20 cellular contexts compared by ENCODE assay signal in the genomic region with DNA sequence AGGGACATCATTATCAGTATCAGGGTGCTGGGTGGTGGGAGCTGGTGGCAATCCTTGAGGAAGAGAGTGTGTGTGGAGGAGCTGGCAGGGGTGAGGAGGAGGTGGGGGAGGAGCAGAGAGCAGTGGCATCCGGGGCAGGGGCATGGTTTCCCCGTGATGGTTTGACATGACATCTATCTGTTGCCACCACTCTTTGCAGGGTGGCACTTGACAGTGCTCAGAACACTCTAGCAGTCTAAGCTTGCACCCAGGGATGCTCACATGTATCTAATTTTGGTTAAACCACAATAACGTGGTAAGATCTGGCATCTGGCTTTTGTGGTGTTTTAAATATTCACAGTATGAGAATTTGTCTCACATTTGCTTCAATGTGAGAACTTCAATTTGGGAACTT. TPM values are rescaled to one million over a fixed set of nuclear protein-coding genes. Genes with fewer than 3 reads are reported as not detected.
DNase-seq lines count a peak whose midpoint lies in the region; ATAC-seq, FAIRE-seq and TF ChIP-seq lines count a peak whose summit lies in the region.
"Had no signal": no experiment of that assay in that cellular context is flagged by ENCODE, and none has a peak within 500 bp of the region (broad histone marks: within the 10 kb centered on the region; RNA-seq: fewer than 3 reads in every experiment).

No MANE protein-coding gene starts in this region.

- H3K27ac ChIP-seq in heart left ventricle = peak overlapping the region; percentile 2 to 98 (median 66)
- H3K27ac ChIP-seq in OCI-LY3 (ENCODE audit: low read length) = no peak overlapping the region; the same call in 1 of the 2 replicates
- H3K27ac ChIP-seq in right atrium auricular region = peak overlapping the region; percentile 90 to 98
- peak overlapping the region; percentile 65 for H3K27ac ChIP-seq in temporal lobe (ENCODE audit: low read depth, low read length)
- H3K27ac ChIP-seq: ascending aorta, Peyer's patch had no signal

- intact Hi-C loops in heart left ventricle (cut with DNase I) = loop anchor here in 3 of 10 donors (5.0 to 10.0 kb wide), 3 partner anchors 72 to 214 kb away; no protein-coding TSS in a partner anchor
- intact Hi-C loops in Right ventricle myocardium superior (cut with DNase I) = no loop called here

- H3K79me2 ChIP-seq in OCI-LY3 (ENCODE audit: low read length) = no peaks in the 10 kb centered on the region

- H4K20me1 ChIP-seq in OCI-LY3 (ENCODE audit: insufficient read depth, low read length) = no peaks in the 10 kb centered on the region

- peak in 2 of 5 donors; percentile 27 to 65 for DNase-seq in heart left ventricle
- no peak for DNase-seq in Right ventricle myocardium superior
- DNase-seq in right atrium auricular region (ENCODE audit: low spot score) = no peak
- no peak for DNase-seq in NCI-H1092 (lab: John Stamatoyannopoulos, UW)
- DNase-seq in GM12892 (ENCODE audit: insufficient read length) = no peak
- no peak for DNase-seq in NCI-H2227 treated with DMSO at 0.1 percent for 48 hours (lab: John Stamatoyannopoulos, UW)
- DNase-seq: activated naive CD4-positive, alpha-beta T cell treated with anti-CD3 and anti-CD28 coated beads, Interleukin-2, amount 10 ng/mL, durations not matched to agents 7 days and 5 days; cortex of kidney; EL; mesendoderm; NCI-H1048; NCI-H2081 treated with DMSO at 0.1 percent for 48 hours; NCI-H526; Peyer's patch; stimulated activated naive CD8-positive, alpha-beta T cell treated with anti-CD3 and anti-CD28 coated beads, Interleukin-15, Interleukin-2, amounts not matched to agents 100 U/mL and 50 U/mL, for 24 hours; SW 1271 had no signal

- 28 to 40% (median 34%) methylated on average over 3 of the region's 3 CpGs for WGBS in heart left ventricle, 4 donors

- H3K4me1 ChIP-seq in heart left ventricle (peaks cover 0 to 75% (median 21%) of the 10 kb centered on the region in 12 donors), OCI-LY3 (ENCODE audit: low read length) (peaks cover 23% of the 10 kb centered on the region), right atrium auricular region (peaks cover 0 to 62% of the 10 kb centered on the region in 2 donors)
- H3K4me1 ChIP-seq: Peyer's patch had no signal

- H3K36me3 ChIP-seq in heart left ventricle (peaks cover 0 to 32% (median 0%) of the 10 kb centered on the region in 9 donors), OCI-LY3 (replicated peaks; ENCODE audit: low read depth, low read length) (no peaks in the 10 kb centered on the region), right atrium auricular region (peaks cover 60% of the 10 kb centered on the region)
- H3K36me3 ChIP-seq: ascending aorta, Peyer's patch had no signal

- no peak for TF ChIP-seq CTCF in heart left ventricle (IDR thresholded peaks at IDR 0.05)
- TF ChIP-seq CTCF in OCI-LY3 (IDR thresholded peaks at IDR 0.05; ENCODE audit: low read depth, low read length) = no peak
- TF ChIP-seq CTCF in right atrium auricular region (IDR thresholded peaks at IDR 0.05) = no peak

- H3K9me3 ChIP-seq in heart left ventricle (no peaks in the 10 kb centered on the region), OCI-LY3 (ENCODE audit: insufficient read depth, low read length) (no peaks in the 10 kb centered on the region), right atrium auricular region (no peaks in the 10 kb centered on the region)
- H3K9me3 ChIP-seq: ascending aorta, Peyer's patch had no signal

- no peak for FAIRE-seq in GM12892 (lab: Jason Lieb, UNC)
- FAIRE-seq: A204.1 had no signal

- H2AFZ ChIP-seq in OCI-LY3 (ENCODE audit: low read depth, low read length) = no peak overlapping the region

- H3K4me2 ChIP-seq in OCI-LY3 (ENCODE audit: low read length) = peak overlapping the region; percentile 93

- ATAC-seq in heart left ventricle (peak in 3 of 4 donors; percentile 2 to 21 (median 14)), Right ventricle myocardium superior (ENCODE audit: poor library complexity) (no peak)
- ATAC-seq: stimulated activated naive CD8-positive, alpha-beta T cell treated with anti-CD3 and anti-CD28 coated beads, Interleukin-15, Interleukin-2, amounts not matched to agents 100 U/mL and 50 U/mL, for 24 hours had no signal

- TF ChIP-seq POLR2A in heart left ventricle (IDR thresholded peaks at IDR 0.05) (no peak), GM12892 (IDR thresholded peaks at IDR 0.05; ENCODE audit: low read depth, low read length) (no peak)

- no peak overlapping the region for H3K4me3 ChIP-seq in heart left ventricle
- peak overlapping the region; percentile 73 for H3K4me3 ChIP-seq in OCI-LY3 (ENCODE audit: low read length)
- no peak overlapping the region for H3K4me3 ChIP-seq in right atrium auricular region
- H3K4me3 ChIP-seq: ascending aorta, Peyer's patch had no signal

- no peaks in the 10 kb centered on the region for H3K27me3 ChIP-seq in heart left ventricle
- peaks cover 7% of the 10 kb centered on the region; the same call in 1 of the 2 replicates for H3K27me3 ChIP-seq in OCI-LY3 (ENCODE audit: low read depth, low read length)
- no peaks in the 10 kb centered on the region for H3K27me3 ChIP-seq in right atrium auricular region
- H3K27me3 ChIP-seq: ascending aorta, Peyer's patch had no signal

- no peak overlapping the region for H3K9ac ChIP-seq in OCI-LY3 (ENCODE audit: low read length)

RNA-seq across cellular contexts. Expression of gene SLC4A3, which starts 11.5 kb away (rescaled TPM):
- 100 to 1,000 TPM; 249 to 507 (median 428) TPM for total RNA-seq in heart left ventricle
- polyA plus RNA-seq in heart left ventricle = 100 to 1,000 TPM; 236 to 250 TPM
- 503 TPM for total RNA-seq in Right ventricle myocardium superior
- 100 to 1,000 TPM; 270 to 502 TPM for total RNA-seq in right atrium auricular region
- 22.9 TPM for total RNA-seq in temporal lobe
- not detected for polyA plus RNA-seq in GM12892 (2012; ENCODE audit: missing spikeins)

RNA-seq across cellular contexts. Expression of gene STK11IP, which starts 41.3 kb away (rescaled TPM):
- total RNA-seq in heart left ventricle = 10 to 100 TPM in 7 of 9 donors, 1 to 10 TPM in 2; 7.3 to 24.1 (median 13.9) TPM
- 10 to 100 TPM; 14.9 to 15.6 TPM for polyA plus RNA-seq in heart left ventricle
- total RNA-seq in Right ventricle myocardium superior = 15.6 TPM
- 1 to 10 TPM; 5.5 to 6.6 TPM for total RNA-seq in right atrium auricular region
- total RNA-seq in temporal lobe = 10.8 TPM
- 10.4 TPM for polyA plus RNA-seq in GM12892 (2012; ENCODE audit: missing spikeins)

Comparison
In these comparisons a context has a peak if more than half of its experiments do, and no peak if none do; other contexts are left out.
1. RNA of gene SLC4A3, which starts 11.5 kb away (total RNA-seq): 503 TPM in Right ventricle myocardium superior (single experiment), 270 to 502 TPM in right atrium auricular region and 249 to 507 TPM in heart left ventricle; 22.9 TPM in temporal lobe (single experiment); every median in the first group is over 10 times any median in the second.